Comparison of ENCODE assay signal across 1 cellular context in the genomic region with DNA sequence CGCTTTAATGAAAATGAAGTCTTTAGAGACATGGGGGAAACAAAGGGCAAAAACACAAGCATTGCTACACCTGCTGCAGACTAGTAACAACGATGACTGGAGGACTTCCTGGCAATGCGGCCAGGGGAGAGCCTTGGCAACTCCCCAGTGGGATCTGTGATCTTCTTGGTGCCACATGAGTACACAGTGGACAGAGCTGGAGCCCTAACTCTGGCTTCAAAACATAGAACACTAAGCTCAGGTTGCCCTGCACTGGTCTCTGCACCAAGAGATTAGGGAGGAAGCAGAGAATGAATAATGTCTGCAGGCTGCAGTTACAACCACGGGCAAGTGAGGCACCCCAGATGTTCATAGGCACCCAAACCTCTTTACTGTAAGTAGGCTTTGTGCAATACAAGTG.
TF ChIP-seq lines count a peak whose summit lies in the region.

No MANE protein-coding gene starts in this region.

TF ChIP-seq in GM23338, 12 proteins besides CTCF, POLR2A, EP300 and RAD21 (continued from another document):
- TF ChIP-seq, protein P1, sequence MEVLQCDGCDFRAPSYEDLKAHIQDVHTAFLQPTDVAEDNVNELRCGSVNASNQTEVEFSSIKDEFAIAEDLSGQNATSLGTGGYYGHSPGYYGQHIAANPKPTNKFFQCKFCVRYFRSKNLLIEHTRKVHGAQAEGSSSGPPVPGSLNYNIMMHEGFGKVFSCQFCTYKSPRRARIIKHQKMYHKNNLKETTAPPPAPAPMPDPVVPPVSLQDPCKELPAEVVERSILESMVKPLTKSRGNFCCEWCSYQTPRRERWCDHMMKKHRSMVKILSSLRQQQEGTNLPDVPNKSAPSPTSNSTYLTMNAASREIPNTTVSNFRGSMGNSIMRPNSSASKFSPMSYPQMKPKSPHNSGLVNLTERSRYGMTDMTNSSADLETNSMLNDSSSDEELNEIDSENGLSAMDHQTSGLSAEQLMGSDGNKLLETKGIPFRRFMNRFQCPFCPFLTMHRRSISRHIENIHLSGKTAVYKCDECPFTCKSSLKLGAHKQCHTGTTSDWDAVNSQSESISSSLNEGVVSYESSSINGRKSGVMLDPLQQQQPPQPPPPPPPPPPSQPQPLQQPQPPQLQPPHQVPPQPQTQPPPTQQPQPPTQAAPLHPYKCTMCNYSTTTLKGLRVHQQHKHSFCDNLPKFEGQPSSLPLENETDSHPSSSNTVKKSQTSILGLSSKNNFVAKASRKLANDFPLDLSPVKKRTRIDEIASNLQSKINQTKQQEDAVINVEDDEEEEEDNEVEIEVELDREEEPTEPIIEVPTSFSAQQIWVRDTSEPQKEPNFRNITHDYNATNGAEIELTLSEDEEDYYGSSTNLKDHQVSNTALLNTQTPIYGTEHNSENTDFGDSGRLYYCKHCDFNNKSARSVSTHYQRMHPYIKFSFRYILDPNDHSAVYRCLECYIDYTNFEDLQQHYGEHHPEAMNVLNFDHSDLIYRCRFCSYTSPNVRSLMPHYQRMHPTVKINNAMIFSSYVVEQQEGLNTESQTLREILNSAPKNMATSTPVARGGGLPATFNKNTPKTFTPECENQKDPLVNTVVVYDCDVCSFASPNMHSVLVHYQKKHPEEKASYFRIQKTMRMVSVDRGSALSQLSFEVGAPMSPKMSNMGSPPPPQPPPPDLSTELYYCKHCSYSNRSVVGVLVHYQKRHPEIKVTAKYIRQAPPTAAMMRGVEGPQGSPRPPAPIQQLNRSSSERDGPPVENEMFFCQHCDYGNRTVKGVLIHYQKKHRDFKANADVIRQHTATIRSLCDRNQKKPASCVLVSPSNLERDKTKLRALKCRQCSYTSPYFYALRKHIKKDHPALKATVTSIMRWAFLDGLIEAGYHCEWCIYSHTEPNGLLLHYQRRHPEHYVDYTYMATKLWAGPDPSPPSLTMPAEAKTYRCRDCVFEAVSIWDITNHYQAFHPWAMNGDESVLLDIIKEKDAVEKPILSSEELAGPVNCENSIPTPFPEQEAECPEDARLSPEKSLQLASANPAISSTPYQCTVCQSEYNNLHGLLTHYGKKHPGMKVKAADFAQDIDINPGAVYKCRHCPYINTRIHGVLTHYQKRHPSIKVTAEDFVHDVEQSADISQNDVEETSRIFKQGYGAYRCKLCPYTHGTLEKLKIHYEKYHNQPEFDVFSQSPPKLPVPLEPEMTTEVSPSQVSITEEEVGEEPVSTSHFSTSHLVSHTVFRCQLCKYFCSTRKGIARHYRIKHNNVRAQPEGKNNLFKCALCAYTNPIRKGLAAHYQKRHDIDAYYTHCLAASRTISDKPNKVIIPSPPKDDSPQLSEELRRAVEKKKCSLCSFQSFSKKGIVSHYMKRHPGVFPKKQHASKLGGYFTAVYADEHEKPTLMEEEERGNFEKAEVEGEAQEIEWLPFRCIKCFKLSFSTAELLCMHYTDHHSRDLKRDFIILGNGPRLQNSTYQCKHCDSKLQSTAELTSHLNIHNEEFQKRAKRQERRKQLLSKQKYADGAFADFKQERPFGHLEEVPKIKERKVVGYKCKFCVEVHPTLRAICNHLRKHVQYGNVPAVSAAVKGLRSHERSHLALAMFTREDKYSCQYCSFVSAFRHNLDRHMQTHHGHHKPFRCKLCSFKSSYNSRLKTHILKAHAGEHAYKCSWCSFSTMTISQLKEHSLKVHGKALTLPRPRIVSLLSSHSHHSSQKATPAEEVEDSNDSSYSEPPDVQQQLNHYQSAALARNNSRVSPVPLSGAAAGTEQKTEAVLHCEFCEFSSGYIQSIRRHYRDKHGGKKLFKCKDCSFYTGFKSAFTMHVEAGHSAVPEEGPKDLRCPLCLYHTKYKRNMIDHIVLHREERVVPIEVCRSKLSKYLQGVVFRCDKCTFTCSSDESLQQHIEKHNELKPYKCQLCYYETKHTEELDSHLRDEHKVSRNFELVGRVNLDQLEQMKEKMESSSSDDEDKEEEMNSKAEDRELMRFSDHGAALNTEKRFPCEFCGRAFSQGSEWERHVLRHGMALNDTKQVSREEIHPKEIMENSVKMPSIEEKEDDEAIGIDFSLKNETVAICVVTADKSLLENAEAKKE (CRISPR knock-in tag; IDR thresholded peaks at IDR 0.05) = no peak
